Comparison of ENCODE assay signal across 2 cellular contexts in the genomic region with DNA sequence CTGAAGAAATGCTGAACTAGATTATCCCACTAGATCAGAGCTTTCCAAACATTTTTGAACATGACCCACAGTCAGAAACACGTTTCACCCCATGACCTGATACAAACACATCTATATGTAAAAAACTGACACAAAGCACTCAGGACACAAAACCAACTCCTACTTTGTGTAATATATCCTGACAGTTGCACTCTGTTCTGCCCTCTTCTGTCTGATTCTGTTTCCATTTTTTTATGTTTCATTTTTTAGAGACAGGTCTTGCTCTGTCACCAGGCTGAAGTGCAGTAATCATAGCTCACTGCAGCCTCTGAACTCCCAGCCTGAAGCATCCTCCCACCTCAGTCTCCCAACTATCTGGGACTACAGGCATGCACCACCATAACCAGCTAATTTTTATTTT.
TF ChIP-seq lines count a peak whose summit lies in the region.

No MANE protein-coding gene starts in this region.

TF ChIP-seq in GM12878, 131 proteins besides CTCF, POLR2A, EP300 and RAD21 (continued from another document):
- TF ChIP-seq BCL11A (IDR thresholded peaks at IDR 0.05; ENCODE audit: low read depth, low read length) (no peak), USF1 (IDR thresholded peaks at IDR 0.05; ENCODE audit: borderline replicate concordance, extremely low read length, insufficient read depth, low read depth, low read length) (no peak)
TF ChIP-seq in GM12878: peak in this region for 2.

TF ChIP-seq in WTC11, 78 proteins besides CTCF, POLR2A, EP300 and RAD21 (continued from another document):
- TF ChIP-seq, protein P1, sequence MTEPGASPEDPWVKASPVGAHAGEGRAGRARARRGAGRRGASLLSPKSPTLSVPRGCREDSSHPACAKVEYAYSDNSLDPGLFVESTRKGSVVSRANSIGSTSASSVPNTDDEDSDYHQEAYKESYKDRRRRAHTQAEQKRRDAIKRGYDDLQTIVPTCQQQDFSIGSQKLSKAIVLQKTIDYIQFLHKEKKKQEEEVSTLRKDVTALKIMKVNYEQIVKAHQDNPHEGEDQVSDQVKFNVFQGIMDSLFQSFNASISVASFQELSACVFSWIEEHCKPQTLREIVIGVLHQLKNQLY (CRISPR knock-in tag; IDR thresholded peaks at IDR 0.05), result no peak
- TF ChIP-seq SMAD3 (CRISPR knock-in tag; IDR thresholded peaks at IDR 0.05; ENCODE audit: borderline replicate concordance), result no peak
- TF ChIP-seq, protein P2, sequence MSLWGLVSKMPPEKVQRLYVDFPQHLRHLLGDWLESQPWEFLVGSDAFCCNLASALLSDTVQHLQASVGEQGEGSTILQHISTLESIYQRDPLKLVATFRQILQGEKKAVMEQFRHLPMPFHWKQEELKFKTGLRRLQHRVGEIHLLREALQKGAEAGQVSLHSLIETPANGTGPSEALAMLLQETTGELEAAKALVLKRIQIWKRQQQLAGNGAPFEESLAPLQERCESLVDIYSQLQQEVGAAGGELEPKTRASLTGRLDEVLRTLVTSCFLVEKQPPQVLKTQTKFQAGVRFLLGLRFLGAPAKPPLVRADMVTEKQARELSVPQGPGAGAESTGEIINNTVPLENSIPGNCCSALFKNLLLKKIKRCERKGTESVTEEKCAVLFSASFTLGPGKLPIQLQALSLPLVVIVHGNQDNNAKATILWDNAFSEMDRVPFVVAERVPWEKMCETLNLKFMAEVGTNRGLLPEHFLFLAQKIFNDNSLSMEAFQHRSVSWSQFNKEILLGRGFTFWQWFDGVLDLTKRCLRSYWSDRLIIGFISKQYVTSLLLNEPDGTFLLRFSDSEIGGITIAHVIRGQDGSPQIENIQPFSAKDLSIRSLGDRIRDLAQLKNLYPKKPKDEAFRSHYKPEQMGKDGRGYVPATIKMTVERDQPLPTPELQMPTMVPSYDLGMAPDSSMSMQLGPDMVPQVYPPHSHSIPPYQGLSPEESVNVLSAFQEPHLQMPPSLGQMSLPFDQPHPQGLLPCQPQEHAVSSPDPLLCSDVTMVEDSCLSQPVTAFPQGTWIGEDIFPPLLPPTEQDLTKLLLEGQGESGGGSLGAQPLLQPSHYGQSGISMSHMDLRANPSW (CRISPR knock-in tag; conservative IDR thresholded peaks at IDR 0.05; ENCODE audit: low read depth), result no peak
- no peak for TF ChIP-seq ZNF219 (CRISPR knock-in tag; IDR thresholded peaks at IDR 0.05; ENCODE audit: borderline replicate concordance)
- no peak for TF ChIP-seq NFE2L1 (CRISPR knock-in tag; IDR thresholded peaks at IDR 0.05)
- TF ChIP-seq, protein P3, sequence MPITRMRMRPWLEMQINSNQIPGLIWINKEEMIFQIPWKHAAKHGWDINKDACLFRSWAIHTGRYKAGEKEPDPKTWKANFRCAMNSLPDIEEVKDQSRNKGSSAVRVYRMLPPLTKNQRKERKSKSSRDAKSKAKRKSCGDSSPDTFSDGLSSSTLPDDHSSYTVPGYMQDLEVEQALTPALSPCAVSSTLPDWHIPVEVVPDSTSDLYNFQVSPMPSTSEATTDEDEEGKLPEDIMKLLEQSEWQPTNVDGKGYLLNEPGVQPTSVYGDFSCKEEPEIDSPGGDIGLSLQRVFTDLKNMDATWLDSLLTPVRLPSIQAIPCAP (CRISPR knock-in tag; IDR thresholded peaks at IDR 0.05), result no peak
- TF ChIP-seq ESRRA (CRISPR knock-in tag; IDR thresholded peaks at IDR 0.05; ENCODE audit: borderline replicate concordance), result no peak
- TF ChIP-seq TP53 (CRISPR knock-in tag; IDR thresholded peaks at IDR 0.05), result no peak
- TF ChIP-seq CREB1 (CRISPR knock-in tag; IDR thresholded peaks at IDR 0.05), result no peak
- no peak for TF ChIP-seq SOX15 (CRISPR knock-in tag; IDR thresholded peaks at IDR 0.05)
- no peak for TF ChIP-seq ATF3 (CRISPR knock-in tag; conservative IDR thresholded peaks at IDR 0.05)
- no peak for TF ChIP-seq ARID4B (CRISPR knock-in tag; IDR thresholded peaks at IDR 0.05; ENCODE audit: borderline replicate concordance)
- no peak for TF ChIP-seq EMX1 (CRISPR knock-in tag; IDR thresholded peaks at IDR 0.05)
- TF ChIP-seq, protein P4, sequence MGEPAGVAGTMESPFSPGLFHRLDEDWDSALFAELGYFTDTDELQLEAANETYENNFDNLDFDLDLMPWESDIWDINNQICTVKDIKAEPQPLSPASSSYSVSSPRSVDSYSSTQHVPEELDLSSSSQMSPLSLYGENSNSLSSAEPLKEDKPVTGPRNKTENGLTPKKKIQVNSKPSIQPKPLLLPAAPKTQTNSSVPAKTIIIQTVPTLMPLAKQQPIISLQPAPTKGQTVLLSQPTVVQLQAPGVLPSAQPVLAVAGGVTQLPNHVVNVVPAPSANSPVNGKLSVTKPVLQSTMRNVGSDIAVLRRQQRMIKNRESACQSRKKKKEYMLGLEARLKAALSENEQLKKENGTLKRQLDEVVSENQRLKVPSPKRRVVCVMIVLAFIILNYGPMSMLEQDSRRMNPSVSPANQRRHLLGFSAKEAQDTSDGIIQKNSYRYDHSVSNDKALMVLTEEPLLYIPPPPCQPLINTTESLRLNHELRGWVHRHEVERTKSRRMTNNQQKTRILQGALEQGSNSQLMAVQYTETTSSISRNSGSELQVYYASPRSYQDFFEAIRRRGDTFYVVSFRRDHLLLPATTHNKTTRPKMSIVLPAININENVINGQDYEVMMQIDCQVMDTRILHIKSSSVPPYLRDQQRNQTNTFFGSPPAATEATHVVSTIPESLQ (CRISPR knock-in tag; IDR thresholded peaks at IDR 0.05), result no peak
- TF ChIP-seq KAT7 (CRISPR knock-in tag; IDR thresholded peaks at IDR 0.05; ENCODE audit: borderline replicate concordance), result no peak
- TF ChIP-seq ZNF232 (CRISPR knock-in tag; IDR thresholded peaks at IDR 0.05), result no peak
- no peak for TF ChIP-seq CBFB (CRISPR knock-in tag; IDR thresholded peaks at IDR 0.05; ENCODE audit: low read depth)
- no peak for TF ChIP-seq FOXJ3 (CRISPR knock-in tag; IDR thresholded peaks at IDR 0.05; ENCODE audit: borderline replicate concordance)
- no peak for TF ChIP-seq PRDM15 (CRISPR knock-in tag; IDR thresholded peaks at IDR 0.05)
TF ChIP-seq in WTC11: peak in this region for 0.
